ENCODE assay signal across 21 cellular contexts in genomic region chr21:46482225-46482845, GRCh38.
"Had no signal": no experiment of that assay in that cellular context is flagged by ENCODE, and none has a peak within 500 bp of the region (broad histone marks: within the 10 kb centered on the region; RNA-seq: fewer than 3 reads in every experiment).

No MANE protein-coding gene starts in this region.

- H3K27ac Mint-ChIP-seq: activated naive CD4-positive, alpha-beta T cell treated with anti-CD3 and anti-CD28 coated beads for 36 hours; activated naive CD8-positive, alpha-beta T cell treated with anti-CD3 and anti-CD28 coated beads, Interleukin-2, amount 10 ng/mL, durations not matched to agents 7 days and 5 days; activated T-cell treated with anti-CD3 and anti-CD28 coated beads, Interleukin-2, amount 50 U/mL, for 24 hours; T-helper 2 cell treated with Interferon-gamma antibody and Interleukin-4, amounts not matched to agents 5 μg/mL and 100 μg/mL, for 36 hours; type B pancreatic cell; WTC11 had no signal

- H3K27me3 ChIP-seq: ovary, testis had no signal

- H3K4me1 ChIP-seq: prostate gland, testis had no signal

- H3K4me1 Mint-ChIP-seq: WTC11 had no signal

- H3K27ac ChIP-seq: lower lobe of right lung, ovary, prostate gland, testis had no signal

- H3K9me3 Mint-ChIP-seq: activated naive CD4-positive, alpha-beta T cell treated with anti-CD3 and anti-CD28 coated beads for 36 hours; activated naive CD8-positive, alpha-beta T cell treated with anti-CD3 and anti-CD28 coated beads, Interleukin-2, amount 10 ng/mL, durations not matched to agents 7 days and 5 days; activated T-cell treated with anti-CD3 and anti-CD28 coated beads, Interleukin-2, amount 50 U/mL, for 24 hours; T-helper 2 cell treated with Interferon-gamma antibody and Interleukin-4, amounts not matched to agents 5 μg/mL and 100 μg/mL, for 36 hours; type B pancreatic cell; WTC11 had no signal

- ATAC-seq: left lobe of liver, lower lobe of right lung, mucosa of descending colon, WTC11 had no signal

- H3K4me3 ChIP-seq: lower lobe of right lung, mucosa of descending colon, ovary, prostate gland, testis had no signal

- H3K36me3 ChIP-seq: ovary, prostate gland had no signal

- DNase-seq: activated CD4-positive, alpha-beta T cell treated with anti-CD3 and anti-CD28 coated beads, Interleukin-2, amount 50 U/mL, for 4 hours; activated CD8-positive, alpha-beta memory T cell treated with anti-CD3 and anti-CD28 coated beads for 24 hours; activated CD8-positive, alpha-beta memory T cell treated with anti-CD3 and anti-CD28 coated beads, Interleukin-2, amount 50 U/mL, for 4 hours; activated effector memory CD4-positive, alpha-beta T cell treated with Interleukin-2 at 50 U/mL for 16 hours; activated naive CD4-positive, alpha-beta T cell treated with anti-CD3 and anti-CD28 coated beads for 36 hours; activated naive CD8-positive, alpha-beta T cell treated with anti-CD3 and anti-CD28 coated beads, Interleukin-2, amount 10 ng/mL, durations not matched to agents 7 days and 5 days; activated T-cell treated with anti-CD3 and anti-CD28 coated beads, Interleukin-2, amount 50 U/mL, for 24 hours; amygdala; foreskin melanocyte; lower lobe of right lung; mesendoderm; mucosa of descending colon; ovary; stimulated activated CD4-positive, alpha-beta T cell treated with anti-CD3 and anti-CD28 coated beads, Interleukin-4, amount 100 ng/mL, for 1 hour; stimulated activated naive CD4-positive, alpha-beta T cell; testis had no signal

- H3K4me3 Mint-ChIP-seq: activated naive CD4-positive, alpha-beta T cell treated with anti-CD3 and anti-CD28 coated beads for 36 hours; activated naive CD8-positive, alpha-beta T cell treated with anti-CD3 and anti-CD28 coated beads, Interleukin-2, amount 10 ng/mL, durations not matched to agents 7 days and 5 days; activated T-cell treated with anti-CD3 and anti-CD28 coated beads, Interleukin-2, amount 50 U/mL, for 24 hours; T-helper 2 cell treated with Interferon-gamma antibody and Interleukin-4, amounts not matched to agents 5 μg/mL and 100 μg/mL, for 36 hours; type B pancreatic cell; WTC11 had no signal

- H3K27me3 Mint-ChIP-seq: activated naive CD8-positive, alpha-beta T cell treated with anti-CD3 and anti-CD28 coated beads, Interleukin-2, amount 10 ng/mL, durations not matched to agents 7 days and 5 days; activated T-cell treated with anti-CD3 and anti-CD28 coated beads, Interleukin-2, amount 50 U/mL, for 24 hours; type B pancreatic cell had no signal

- H3K9me3 ChIP-seq: lower lobe of right lung, mucosa of descending colon, ovary, prostate gland, testis had no signal
